In genomic region chr5:218457-219289, GRCh38 we compare ENCODE assay signal across 8 cellular contexts. TPM values are rescaled to one million over a fixed set of nuclear protein-coding genes. Genes with fewer than 3 reads are reported as not detected.
DNase-seq lines count a peak whose midpoint lies in the region; ATAC-seq, FAIRE-seq and TF ChIP-seq lines count a peak whose summit lies in the region.

No MANE protein-coding gene starts in this region.

- CTCF ChIA-PET in PC-9 (lab: Charles Lee): interaction anchor here (0.7 to 1.3 kb wide), 2 partner anchors 30 to 51 kb away, joined by 3 to 6 read pairs; no protein-coding TSS in a partner anchor
- CTCF ChIA-PET in GM12878 (lab: Yijun Ruan, JAX): interaction anchor here (0.6 to 2.8 kb wide), 3 partner anchors 30 to 1436 kb away, joined by 3 to 13 read pairs (median 3); no protein-coding TSS in a partner anchor

- peak overlapping the region; percentile 95 to 98 (median 96) for H3K27ac Mint-ChIP-seq in immature natural killer cell

- peak overlapping the region; percentile 93 to 97 (median 96) for H3K4me3 Mint-ChIP-seq in immature natural killer cell

- H3K36me3 ChIP-seq in PC-9 (ENCODE audit: low read depth) (0 out of 2 replicates have a peak, but pooled peaks cover 7% of the 10 kb centered on the region), GM12878 (ENCODE audit: control insufficient read depth in 2 of 2, insufficient read depth in 2 of 2, low read length in 1 of 2) (peaks cover 0 to 4% of the 10 kb centered on the region in 2 experiments; a peak in 1 of 4 replicates)

- in situ Hi-C loops in ACHN (cut with HindIII; ENCODE audit: low pct_ligation_motif_present, low pct_unique_long_range_greater_than_20kb, low sequenced_read_pairs) (no loop called here), GM12878 (cut with MboI) (no loop called here)

- H3K27me3 ChIP-seq in PC-9 (ENCODE audit: insufficient read depth, low read depth) (no peaks in the 10 kb centered on the region), GM12878 (replicated peaks in 1 of 2; ENCODE audit: control insufficient read depth in 2 of 2, insufficient read depth in 2 of 2, low read length in 1 of 2) (no peaks in the 10 kb centered on the region)

- H3K4me3 ChIP-seq in PC-9: peak overlapping the region; percentile 79
- peak overlapping the region; percentile 98 for H3K4me3 ChIP-seq in GM12878
- peak overlapping the region; percentile 53 to 99 (median 80) for H3K4me3 ChIP-seq in skin epidermis

- H3K36me3 Mint-ChIP-seq in immature natural killer cell: peaks cover 4 to 12% (median 4%) of the 10 kb centered on the region in 3 donors

- no peaks in the 10 kb centered on the region for H3K9me2 ChIP-seq in PC-9 (ENCODE audit: insufficient read depth)

- peaks cover 76% of the 10 kb centered on the region for H3K79me2 ChIP-seq in PC-9 (ENCODE audit: low read depth)
- H3K79me2 ChIP-seq in GM12878 (ENCODE audit: control insufficient read depth, insufficient read depth, low read length): peaks cover 57% of the 10 kb centered on the region

- peaks cover 60 to 76% of the 10 kb centered on the region in 2 donors for H3K4me1 Mint-ChIP-seq in immature natural killer cell

- SMC1A ChIA-PET in GM12878 (lab: Charles Lee; ENCODE audit: uncharacterized antibody, unreplicated experiment): interaction anchor here (0.9 to 2.7 kb wide), 5 partner anchors 13 to 53 kb away, joined by 3 to 9 read pairs (median 4); partner anchors contain the start of gene PDCD6

- H3K9me3 ChIP-seq in PC-9 (ENCODE audit: insufficient read depth, low read depth): no peaks in the 10 kb centered on the region
- H3K9me3 ChIP-seq in GM12878 (replicated peaks; ENCODE audit: control insufficient read depth, insufficient read depth, low read length): no peaks in the 10 kb centered on the region; the same call in 2 of the 3 replicates

- BruUV-seq in PC-9 (replicated peaks; lab: Mats Ljungman, UMichigan): no TSS peak
- no TSS peak for BruUV-seq in GM12878 (replicated peaks; lab: Mats Ljungman, UMichigan)

- under 1% methylated on average over 41 of the region's 73 CpGs for WGBS in GM12878 (ENCODE audit: insufficient coverage, insufficient replicate concordance, low lambda C conversion rate, missing lambda C conversion rate)

- peak overlapping the region; percentile 86 for H3K9ac ChIP-seq in GM12878 (ENCODE audit: control insufficient read depth, insufficient read depth, low read length)

- TF ChIP-seq CTCF in PC-9 (conservative IDR thresholded peaks at IDR 0.05) (no peak), GM12878 (IDR thresholded peaks at IDR 0.05 in 2 of 3, conservative IDR thresholded peaks at IDR 0.05 in 1 of 3; ENCODE audit: control insufficient read depth in 2 of 3, extremely low read depth in 1 of 3, insufficient read depth in 1 of 3, low read depth in 3 of 3, low read length in 3 of 3) (no peak)

- ATAC-seq in GM18519 (IDR thresholded peaks at IDR 0.05; ENCODE audit: low FRiP score, unreplicated experiment) (peak; percentile 14), HG03064 (IDR thresholded peaks at IDR 0.05; ENCODE audit: low read depth, unreplicated experiment) (peak; percentile 31), GM12878 (peak; percentile 70)

- DNase-seq in ACHN: peak; percentile 37
- DNase-seq in PC-9: peak; percentile 50 to 71
- no peak for DNase-seq in GM12878 (ENCODE audit: low read depth, low spot score)
- peak; percentile 25 to 37 (median 29) for DNase-seq in immature natural killer cell
- no peak for DNase-seq in GDM1 (lab: John Stamatoyannopoulos, UW)

- H3K4me2 ChIP-seq in PC-9 (peak overlapping the region; percentile 79), GM12878 (ENCODE audit: control insufficient read depth, insufficient read depth) (peak overlapping the region; percentile 66)

- H3K9me3 Mint-ChIP-seq in immature natural killer cell: no peaks in the 10 kb centered on the region

- H3K4me1 ChIP-seq in PC-9 (replicated peaks; ENCODE audit: insufficient read depth): peaks cover 21% of the 10 kb centered on the region
- H3K4me1 ChIP-seq in GM12878 (ENCODE audit: control insufficient read depth, insufficient read depth, low read length): peaks cover 9% of the 10 kb centered on the region

- POLR2A ChIA-PET in PC-9 (lab: Charles Lee; ENCODE audit: unreplicated experiment) (interaction anchor here (0.6 to 2.4 kb wide), 2 partner anchors 53 to 393 kb away, joined by 26 to 35 read pairs; partner anchors contain the start of gene PDCD6), GM12878 (lab: Charles Lee) (interaction anchor here (0.8 to 3.4 kb wide), 5 partner anchors 19 to 255 kb away, joined by 3 to 21 read pairs (median 3); partner anchors contain the start of gene PDCD6)

- H3K27ac ChIP-seq in PC-9: no peak overlapping the region
- peak overlapping the region; percentile 69 for H3K27ac ChIP-seq in GM12878 (ENCODE audit: control insufficient read depth, insufficient read depth)
- H3K27ac ChIP-seq in skin epidermis: peak overlapping the region; percentile 68 to 99 (median 93)

- peaks cover 46% of the 10 kb centered on the region for H4K20me1 ChIP-seq in PC-9 (ENCODE audit: insufficient read depth)
- no peaks in the 10 kb centered on the region for H4K20me1 ChIP-seq in GM12878 (ENCODE audit: control insufficient read depth, insufficient read depth)

- no peak for FAIRE-seq in GM12878 (lab: Jason Lieb, UNC)

- TF ChIP-seq EP300 in GM12878 (IDR thresholded peaks at IDR 0.05; ENCODE audit: borderline replicate concordance in 1 of 2, control insufficient read depth in 1 of 2, low read depth in 2 of 2, low read length in 2 of 2): no peak

- no peaks in the 10 kb centered on the region for H3F3A ChIP-seq in PC-9 (ENCODE audit: insufficient read depth, low read depth)

- no peak for TF ChIP-seq RAD21 in GM12878 (IDR thresholded peaks at IDR 0.05; ENCODE audit: insufficient read depth, low read depth, low read length)

- H2AFZ ChIP-seq in PC-9: peak overlapping the region; percentile 98
- H2AFZ ChIP-seq in GM12878 (ENCODE audit: control insufficient read depth, low read depth, low read length): peak overlapping the region; percentile 58

- H3K27me3 Mint-ChIP-seq in immature natural killer cell (ENCODE audit: low read depth in 3 of 3): peaks cover 8 to 21% (median 10%) of the 10 kb centered on the region in 3 donors

- RAD21 ChIA-PET in GM12878 (lab: Charles Lee; ENCODE audit: unreplicated experiment): interaction anchor here (0.6 to 2.4 kb wide), 3 partner anchors 30 to 179 kb away, joined by 4 to 7 read pairs (median 6); no protein-coding TSS in a partner anchor

- intact Hi-C loops in PC-9 (cut with micrococcal nuclease; ENCODE audit: unreplicated experiment) (loop anchor here (1.0 to 2.0 kb wide), 3 partner anchors 30 to 392 kb away; partner anchors contain the start of gene PDCD6), GM12878 (cut with micrococcal nuclease; ENCODE audit: unreplicated experiment) (loop anchor here (2.0 kb wide), 1 partner anchor 52 kb away; the partner anchor contains the start of gene PDCD6)

- no peak for TF ChIP-seq POLR2A in GM12878 (IDR thresholded peaks at IDR 0.05; ENCODE audit: low read depth, low read length)

RNA-seq across cellular contexts. Expression of gene SDHA, which starts 0.6 kb away (rescaled TPM):
- 347 and 443 TPM in 2 replicates for total RNA-seq in PC-9 (2021)
- 220 and 264 TPM in 2 replicates for total RNA-seq in GM12878 (2013; cell fraction: nucleolus; rRNA removed)
- total RNA-seq in GM12878 (2014; rRNA removed): 76.7 and 79.9 TPM in 2 replicates
- total RNA-seq in GM12878 (2014; rRNA removed; fragmentation: Illumina TruSeq; extraction: Trizol): 74.9 and 82.0 TPM in 2 replicates
- 124 and 128 TPM in 2 replicates for total RNA-seq in GM12878 (2021)
- 123 TPM for polyA plus RNA-seq in GM12878 (2011; ENCODE audit: low read depth)
- 80.6 and 141 TPM in 2 replicates for polyA plus RNA-seq in GM12878 (2011; rRNA removed)
- 120 and 144 TPM in 2 replicates for polyA plus RNA-seq in GM12878 (2011; cell fraction: cytosol; rRNA removed)
- polyA plus RNA-seq in GM12878 (2011; cell fraction: nucleus; rRNA removed): 211 and 246 TPM in 2 replicates
- 122 and 133 TPM in 2 replicates for polyA plus RNA-seq in GM12878 (2012)
- polyA plus RNA-seq in GM12878 (2014; fragmentation: Illumina TruSeq; extraction: Trizol): 48.0 and 79.2 TPM in 2 replicates
- polyA plus RNA-seq in GM12878 (2014; fragmentation: Nextera tagmentation; extraction: Ambion mirVana): 100 to 1,000 TPM in 1 of 2 experiments, 10 to 100 TPM in 1; 63.3 to 122 TPM
- 85.5 and 94.7 TPM in 2 replicates for polyA plus RNA-seq in GM12878 (2014; rRNA removed)
- polyA plus RNA-seq in GM12878 (2016; fragmentation: Nextera tagmentation; extraction: Ambion mirVana): 100 to 1,000 TPM; 193 to 205 TPM
- 192 and 223 TPM in 2 replicates for polyA minus RNA-seq in GM12878 (2011; rRNA and poly(A)+ RNA removed)
- polyA minus RNA-seq in GM12878 (2011; cell fraction: cytosol; rRNA and poly(A)+ RNA removed): 46.5 and 57.5 TPM in 2 replicates
- polyA minus RNA-seq in GM12878 (2011; cell fraction: nucleus; rRNA and poly(A)+ RNA removed): 129 and 210 TPM in 2 replicates
- 100 to 1,000 TPM; 140 to 224 (median 208) TPM for polyA plus RNA-seq in immature natural killer cell

RNA-seq across cellular contexts. Expression of gene CCDC127, which starts 0.7 kb away (rescaled TPM):
- total RNA-seq in PC-9 (2021) (24.1 and 31.1 TPM in 2 replicates), GM12878 (2014; rRNA removed) (2.3 and 3.4 TPM in 2 replicates), GM12878 (2014; rRNA removed; fragmentation: Illumina TruSeq; extraction: Trizol) (1.9 and 2.1 TPM in 2 replicates), GM12878 (2021) (2.9 and 4.1 TPM in 2 replicates)
- total RNA-seq in GM12878 (2013; cell fraction: nucleolus; rRNA removed): 7.6 and 9.0 TPM in 2 replicates
- 1.2 TPM for polyA plus RNA-seq in GM12878 (2011; ENCODE audit: low read depth)
- polyA plus RNA-seq in GM12878 (2011; rRNA removed) (2.1 and 2.2 TPM in 2 replicates), GM12878 (2014; fragmentation: Illumina TruSeq; extraction: Trizol) (1.4 and 1.9 TPM in 2 replicates), GM12878 (2014; fragmentation: Nextera tagmentation; extraction: Ambion mirVana) (1 to 10 TPM; 2.8 to 3.8 TPM), GM12878 (2014; rRNA removed) (2.2 and 3.7 TPM in 2 replicates), GM12878 (2016; fragmentation: Nextera tagmentation; extraction: Ambion mirVana) (1 to 10 TPM; 6.5 to 6.9 TPM), immature natural killer cell (1 to 10 TPM; 2.4 to 3.8 (median 3.6) TPM)
- polyA plus RNA-seq in GM12878 (2011; cell fraction: cytosol; rRNA removed): 2.0 TPM in 2 replicates
- 2.6 and 2.9 TPM in 2 replicates for polyA plus RNA-seq in GM12878 (2011; cell fraction: nucleus; rRNA removed)
- 2.5 and 3.4 TPM in 2 replicates for polyA plus RNA-seq in GM12878 (2012)
- 2.3 and 2.4 TPM in 2 replicates for polyA minus RNA-seq in GM12878 (2011; rRNA and poly(A)+ RNA removed)
- 0.94 and 1.2 TPM in 2 replicates for polyA minus RNA-seq in GM12878 (2011; cell fraction: cytosol; rRNA and poly(A)+ RNA removed)
- polyA minus RNA-seq in GM12878 (2011; cell fraction: nucleus; rRNA and poly(A)+ RNA removed): 4.2 and 8.7 TPM in 2 replicates

RNA-seq across cellular contexts. Expression of gene LRRC14B, which starts 27.4 kb away (rescaled TPM):
- total RNA-seq in PC-9 (2021) (not detected in 2 replicates), GM12878 (2014; rRNA removed) (0.06 and 0.16 TPM in 2 replicates), GM12878 (2014; rRNA removed; fragmentation: Illumina TruSeq; extraction: Trizol) (not detected in 2 replicates), GM12878 (2021) (0.31 and 0.32 TPM in 2 replicates)
- not detected in 2 replicates for total RNA-seq in GM12878 (2013; cell fraction: nucleolus; rRNA removed)
- polyA plus RNA-seq in GM12878 (2011; ENCODE audit: low read depth): not detected
- polyA plus RNA-seq in GM12878 (2011; rRNA removed) (not detected in 2 replicates), GM12878 (2014; fragmentation: Illumina TruSeq; extraction: Trizol) (not detected in 2 replicates), GM12878 (2014; fragmentation: Nextera tagmentation; extraction: Ambion mirVana) (not detected), GM12878 (2014; rRNA removed) (0.06 and 0.18 TPM in 2 replicates), GM12878 (2016; fragmentation: Nextera tagmentation; extraction: Ambion mirVana) (under 1 TPM; 0.13 to 0.24 TPM), immature natural killer cell (not detected)
- polyA plus RNA-seq in GM12878 (2011; cell fraction: cytosol; rRNA removed): 0.06 and 0.08 TPM in 2 replicates
- not detected in 2 replicates for polyA plus RNA-seq in GM12878 (2011; cell fraction: nucleus; rRNA removed)
- 0.45 and 0.51 TPM in 2 replicates for polyA plus RNA-seq in GM12878 (2012)
- polyA minus RNA-seq in GM12878 (2011; rRNA and poly(A)+ RNA removed): not detected in 2 replicates
- not detected in 2 replicates for polyA minus RNA-seq in GM12878 (2011; cell fraction: cytosol; rRNA and poly(A)+ RNA removed)
- polyA minus RNA-seq in GM12878 (2011; cell fraction: nucleus; rRNA and poly(A)+ RNA removed): not detected in 2 replicates

RNA-seq across cellular contexts. Expression of gene PDCD6, which starts 52.8 kb away (rescaled TPM):
- total RNA-seq in PC-9 (2021): 314 and 334 TPM in 2 replicates
- total RNA-seq in GM12878 (2013; cell fraction: nucleolus; rRNA removed): 142 and 166 TPM in 2 replicates
- total RNA-seq in GM12878 (2014; rRNA removed): 144 and 148 TPM in 2 replicates
- total RNA-seq in GM12878 (2014; rRNA removed; fragmentation: Illumina TruSeq; extraction: Trizol): 105 and 111 TPM in 2 replicates
- total RNA-seq in GM12878 (2021): 91.5 and 92.5 TPM in 2 replicates
- polyA plus RNA-seq in GM12878 (2011; ENCODE audit: low read depth): 77.7 TPM
- polyA plus RNA-seq in GM12878 (2011; rRNA removed): 253 and 286 TPM in 2 replicates
- 255 and 280 TPM in 2 replicates for polyA plus RNA-seq in GM12878 (2011; cell fraction: cytosol; rRNA removed)
- polyA plus RNA-seq in GM12878 (2011; cell fraction: nucleus; rRNA removed): 244 and 248 TPM in 2 replicates
- 106 and 107 TPM in 2 replicates for polyA plus RNA-seq in GM12878 (2012)
- polyA plus RNA-seq in GM12878 (2014; fragmentation: Illumina TruSeq; extraction: Trizol): 97.2 and 108 TPM in 2 replicates
- polyA plus RNA-seq in GM12878 (2014; fragmentation: Nextera tagmentation; extraction: Ambion mirVana): 10 to 100 TPM; 28.6 to 58.4 TPM
- 135 and 154 TPM in 2 replicates for polyA plus RNA-seq in GM12878 (2014; rRNA removed)
- 100 to 1,000 TPM; 228 TPM for polyA plus RNA-seq in GM12878 (2016; fragmentation: Nextera tagmentation; extraction: Ambion mirVana)
- polyA minus RNA-seq in GM12878 (2011; rRNA and poly(A)+ RNA removed): 147 and 226 TPM in 2 replicates
- polyA minus RNA-seq in GM12878 (2011; cell fraction: cytosol; rRNA and poly(A)+ RNA removed): 50.9 and 61.4 TPM in 2 replicates
- 39.8 and 66.9 TPM in 2 replicates for polyA minus RNA-seq in GM12878 (2011; cell fraction: nucleus; rRNA and poly(A)+ RNA removed)
- polyA plus RNA-seq in immature natural killer cell: 100 to 1,000 TPM; 209 to 392 (median 236) TPM

Comparison
In these comparisons a context has a peak if more than half of its experiments do, and no peak if none do; other contexts are left out.
1. DNase-seq: peak in ACHN (single experiment), PC-9 (2 of 2) and immature natural killer cell (3 of 3); none in GM12878 (single experiment) and GDM1 (single experiment).
2. ATAC-seq: peak in every context shown above with its lines; median percentile 70 in GM12878; 31 in HG03064; 14 in GM18519.
3. Peak in every context shown above with its lines, with median percentiles within 50 percentile points of each other: H3K4me3 ChIP-seq.